In genomic region chr12:80713419-80713818, GRCh38 we compare ENCODE assay signal across 28 cellular contexts. TPM values are rescaled to one million over a fixed set of nuclear protein-coding genes. Genes with fewer than 3 reads are reported as not detected.
A peak's percentile ranks its signal among the peaks of the same experiment; 100 is the strongest.
DNase-seq lines count a peak whose midpoint lies in the region; ATAC-seq and TF ChIP-seq lines count a peak whose summit lies in the region.
"Had no signal": no experiment of that assay in that cellular context is flagged by ENCODE, and none has a peak within 500 bp of the region (broad histone marks: within the 10 kb centered on the region; RNA-seq: fewer than 3 reads in every experiment).

No MANE protein-coding gene starts in this region.

- H3K36me3 Mint-ChIP-seq in osteocyte (ENCODE audit: unreplicated experiment) = no peaks in the 10 kb centered on the region
- H3K36me3 Mint-ChIP-seq in activated CD4-positive, alpha-beta T cell treated with anti-CD3 and anti-CD28 coated beads, Interleukin-2, amount 10 ng/mL, durations not matched to agents 7 days and 5 days (ENCODE audit: low read depth) = no peaks in the 10 kb centered on the region
- H3K36me3 Mint-ChIP-seq: stimulated activated naive B cell treated with anti-CD40 and anti-IgM and Interleukin-4, amounts not matched to agents 10 μg/mL and 1 μg/mL and 100 μg/mL, for 72 hours had no signal

- ATAC-seq in heart right ventricle (no peak), GM21825 (IDR thresholded peaks at IDR 0.05; ENCODE audit: unreplicated experiment) (no peak), HG03378 (IDR thresholded peaks at IDR 0.05; ENCODE audit: unreplicated experiment) (no peak)
- ATAC-seq: body of pancreas; HepG2; stimulated activated naive B cell treated with anti-CD40 and anti-IgM and Interleukin-4, amounts not matched to agents 10 μg/mL and 1 μg/mL and 100 μg/mL, for 72 hours had no signal

- no peaks in the 10 kb centered on the region for H3K9me3 Mint-ChIP-seq in osteocyte (ENCODE audit: unreplicated experiment)
- no peaks in the 10 kb centered on the region for H3K9me3 Mint-ChIP-seq in activated CD4-positive, alpha-beta T cell treated with anti-CD3 and anti-CD28 coated beads, Interleukin-2, amount 10 ng/mL, durations not matched to agents 7 days and 5 days
- H3K9me3 Mint-ChIP-seq: activated T-cell treated with anti-CD3 and anti-CD28 coated beads, Interleukin-2, amount 50 U/mL, for 24 hours had no signal

- DNase-seq in right atrium auricular region (ENCODE audit: low spot score) (no peak), heart right ventricle (no peak), osteocyte (ENCODE audit: extremely low spot score, unreplicated experiment) (no peak), EL (no peak)
- DNase-seq in activated CD4-positive, alpha-beta T cell treated with anti-CD3 and anti-CD28 coated beads, Interleukin-2, amount 10 ng/mL, durations not matched to agents 7 days and 5 days = no peak
- DNase-seq: activated CD4-positive, alpha-beta T cell treated with anti-CD3 and anti-CD28 coated beads for 4 hours; activated gamma-delta T cell treated with Interleukin-2 at 50 U/mL for 16 hours; activated T-cell treated with anti-CD3 and anti-CD28 coated beads, Interleukin-2, amount 50 U/mL, for 24 hours; Calu3; DND-41; Karpas-422; NCI-H1694 treated with DMSO at 0.1 percent for 48 hours; NCI-H2171; NCI-H524 treated with DMSO at 0.1 percent for 48 hours; PC-9; Right ventricle myocardium superior; stimulated activated naive B cell treated with anti-CD40 and anti-IgM and Interleukin-4, amounts not matched to agents 10 μg/mL and 1 μg/mL and 100 μg/mL, for 72 hours; T-helper 2 cell had no signal

- H3K27ac Mint-ChIP-seq in osteocyte (ENCODE audit: unreplicated experiment) = no peak overlapping the region
- H3K27ac Mint-ChIP-seq in activated CD4-positive, alpha-beta T cell treated with anti-CD3 and anti-CD28 coated beads, Interleukin-2, amount 10 ng/mL, durations not matched to agents 7 days and 5 days = no peak overlapping the region
- H3K27ac Mint-ChIP-seq: activated T-cell treated with anti-CD3 and anti-CD28 coated beads, Interleukin-2, amount 50 U/mL, for 24 hours; stimulated activated naive B cell treated with anti-CD40 and anti-IgM and Interleukin-4, amounts not matched to agents 10 μg/mL and 1 μg/mL and 100 μg/mL, for 72 hours had no signal

- 70 to 72% methylated on average over 4 of the region's 4 CpGs for WGBS in heart right ventricle, 2 donors

- peaks cover 6% of the 10 kb centered on the region for H3K27me3 Mint-ChIP-seq in osteocyte (ENCODE audit: unreplicated experiment)
- peaks cover 46% of the 10 kb centered on the region for H3K27me3 Mint-ChIP-seq in activated CD4-positive, alpha-beta T cell treated with anti-CD3 and anti-CD28 coated beads, Interleukin-2, amount 10 ng/mL, durations not matched to agents 7 days and 5 days

- peaks cover 14% of the 10 kb centered on the region for H3K4me1 Mint-ChIP-seq in osteocyte (ENCODE audit: unreplicated experiment)
- H3K4me1 Mint-ChIP-seq in activated CD4-positive, alpha-beta T cell treated with anti-CD3 and anti-CD28 coated beads, Interleukin-2, amount 10 ng/mL, durations not matched to agents 7 days and 5 days = no peaks in the 10 kb centered on the region

- H3K27me3 ChIP-seq in right atrium auricular region = peaks cover 0 to 3% of the 10 kb centered on the region in 2 donors
- H3K27me3 ChIP-seq in heart right ventricle = peaks cover 0 to 80% (median 46%) of the 10 kb centered on the region in 7 donors
- H3K27me3 ChIP-seq in iPS-18a (ENCODE audit: control insufficient read depth, insufficient read depth, low read length) = peaks cover 91% of the 10 kb centered on the region

- peaks cover 0 to 3% of the 10 kb centered on the region in 2 donors for H3K4me1 ChIP-seq in right atrium auricular region
- H3K4me1 ChIP-seq in heart right ventricle = peaks cover 0 to 10% (median 0%) of the 10 kb centered on the region in 9 donors
- H3K4me1 ChIP-seq in iPS-18a (ENCODE audit: control insufficient read depth, low read depth, low read length) = peaks cover 45% of the 10 kb centered on the region

- H3K4me3 ChIP-seq in right atrium auricular region = peak overlapping the region; percentile 2 to 13
- H3K4me3 ChIP-seq in heart right ventricle = peak overlapping the region in 5 of 10 donors; percentile 31 to 39 (median 37)
- H3K4me3 ChIP-seq in iPS-18a (ENCODE audit: low read length) = peak overlapping the region; percentile 52
- H3K4me3 ChIP-seq: body of pancreas, PC-9, suprapubic skin had no signal

- CTCF ChIA-PET in activated CD4-positive, alpha-beta T cell treated with anti-CD3 and anti-CD28 coated beads, Interleukin-2, amount 10 ng/mL, durations not matched to agents 7 days and 5 days (lab: Charles Lee) = no interaction called here

- H3K36me3 ChIP-seq in right atrium auricular region (no peaks in the 10 kb centered on the region), heart right ventricle (no peaks in the 10 kb centered on the region), iPS-18a (ENCODE audit: control insufficient read depth, low read depth, low read length) (no peaks in the 10 kb centered on the region)
- H3K36me3 ChIP-seq: suprapubic skin had no signal

- intact Hi-C loops in heart right ventricle (cut with DNase I) = no loop called here

- POLR2A ChIA-PET in activated CD4-positive, alpha-beta T cell treated with anti-CD3 and anti-CD28 coated beads, Interleukin-2, amount 10 ng/mL, durations not matched to agents 7 days and 5 days (lab: Charles Lee) = no interaction called here

- H3K27ac ChIP-seq in right atrium auricular region (no peak overlapping the region), heart right ventricle (no peak overlapping the region), iPS-18a (ENCODE audit: low read length) (no peak overlapping the region)
- H3K27ac ChIP-seq: body of pancreas, PC-9, suprapubic skin had no signal

- H3K9ac ChIP-seq in iPS-18a (ENCODE audit: low read length) = no peak overlapping the region

- H3K4me3 Mint-ChIP-seq in osteocyte (ENCODE audit: unreplicated experiment) = peak overlapping the region; percentile 71
- no peak overlapping the region for H3K4me3 Mint-ChIP-seq in activated CD4-positive, alpha-beta T cell treated with anti-CD3 and anti-CD28 coated beads, Interleukin-2, amount 10 ng/mL, durations not matched to agents 7 days and 5 days
- H3K4me3 Mint-ChIP-seq: activated T-cell treated with anti-CD3 and anti-CD28 coated beads, Interleukin-2, amount 50 U/mL, for 24 hours; stimulated activated naive B cell treated with anti-CD40 and anti-IgM and Interleukin-4, amounts not matched to agents 10 μg/mL and 1 μg/mL and 100 μg/mL, for 72 hours had no signal

- TF ChIP-seq CTCF in right atrium auricular region (IDR thresholded peaks at IDR 0.05) (no peak), heart right ventricle (IDR thresholded peaks at IDR 0.05) (no peak), osteocyte (IDR thresholded peaks at IDR 0.05) (no peak)

- H3K9me3 ChIP-seq in right atrium auricular region (no peaks in the 10 kb centered on the region), heart right ventricle (no peaks in the 10 kb centered on the region), iPS-18a (ENCODE audit: control insufficient read depth, low read depth, low read length) (no peaks in the 10 kb centered on the region)
- H3K9me3 ChIP-seq: body of pancreas, suprapubic skin had no signal

RNA-seq across cellular contexts. Expression of gene MYF5, which starts 3.3 kb away (rescaled TPM):
- total RNA-seq in right atrium auricular region (not detected), heart right ventricle (not detected), osteocyte (not detected in 2 replicates)
- not detected for polyA plus RNA-seq in heart right ventricle
- not detected for total RNA-seq in activated CD4-positive, alpha-beta T cell treated with anti-CD3 and anti-CD28 coated beads, Interleukin-2, amount 10 ng/mL, durations not matched to agents 7 days and 5 days
- total RNA-seq: activated CD8-positive, alpha-beta memory T cell treated with anti-CD3 and anti-CD28 coated beads for 36 hours; body of pancreas; Calu3; cerebellum; HepG2; lung microvascular endothelial cell; PC-9; Right ventricle myocardium superior; suprapubic skin had no signal
- polyA plus RNA-seq: adipose tissue, HepG2 had no signal

RNA-seq across cellular contexts. Expression of gene MYF6, which starts 6.0 kb away (rescaled TPM):
- total RNA-seq in right atrium auricular region (under 1 TPM in 1 of 2 donors, not detected in 1; 0.28 TPM), heart right ventricle (under 1 TPM in 2 of 10 donors, not detected in 8; 0.23 to 0.45 TPM), osteocyte (not detected in 2 replicates)
- polyA plus RNA-seq in heart right ventricle = under 1 TPM in 1 of 2 donors, not detected in 1; 0.04 TPM
- not detected for total RNA-seq in activated CD4-positive, alpha-beta T cell treated with anti-CD3 and anti-CD28 coated beads, Interleukin-2, amount 10 ng/mL, durations not matched to agents 7 days and 5 days
- total RNA-seq: activated CD8-positive, alpha-beta memory T cell treated with anti-CD3 and anti-CD28 coated beads for 36 hours; body of pancreas; Calu3; HepG2; lung microvascular endothelial cell; PC-9; Right ventricle myocardium superior; suprapubic skin had no signal
- polyA plus RNA-seq: HepG2 had no signal
